Comparison of ENCODE assay signal across 8 cellular contexts in genomic region chr22:27804683-27805297, GRCh38. TPM values are rescaled to one million over a fixed set of nuclear protein-coding genes. Genes with fewer than 3 reads are reported as not detected.
DNase-seq lines count a peak whose midpoint lies in the region; ATAC-seq, FAIRE-seq and TF ChIP-seq lines count a peak whose summit lies in the region.

No MANE protein-coding gene starts in this region.

- peaks cover 2 to 25% (median 14%) of the 10 kb centered on the region in 4 donors for H3K4me1 ChIP-seq in transverse colon

- peak overlapping the region in 1 of 2 donors; percentile 42 for H3K27ac Mint-ChIP-seq in natural killer cell

- peaks cover 41% of the 10 kb centered on the region for H3K27me3 ChIP-seq in transverse colon

- TF ChIP-seq CTCF in AG09309 (IDR thresholded peaks at IDR 0.05; ENCODE audit: control insufficient read depth, insufficient read depth, low read depth, low read length, missing control alignments), result peak; percentile 78
- peak; percentile 19 for TF ChIP-seq CTCF in natural killer cell (IDR thresholded peaks at IDR 0.05)
- TF ChIP-seq CTCF in transverse colon (IDR thresholded peaks at IDR 0.05), result peak; percentile 60 to 67 (median 61)

- H3K9me3 Mint-ChIP-seq in natural killer cell, result no peaks in the 10 kb centered on the region

- DNase-seq in AG09309 (ENCODE audit: low read depth) (peak; percentile 18), GM18507 (ENCODE audit: extremely low spot score, insufficient read length, low read depth) (peak; percentile 28), NCI-H526 (lab: John Stamatoyannopoulos, UW) (peak; percentile 31 to 84), activated T-cell treated with anti-CD3 and anti-CD28 coated beads for 1 hour (ENCODE audit: low read depth) (peak; percentile 32), natural killer cell (no peak), transverse colon (peak; percentile 62)

- intact Hi-C loops in natural killer cell (cut with micrococcal nuclease), result loop anchor here (10.0 kb wide), 1 partner anchor 1050 kb away; no protein-coding TSS in a partner anchor
- intact Hi-C loops in transverse colon (cut with DNase I; ENCODE audit: low total_unique reads), result loop anchor here (5.0 kb wide), 1 partner anchor 1047 kb away; no protein-coding TSS in a partner anchor

- WGBS in transverse colon (ENCODE audit: low coverage in 1 of 2), 2 donors, result 11% methylated on average over 20 of the region's 20 CpGs; no CpG with 5 or more reads in 1 of the 2 donors

- no peaks in the 10 kb centered on the region for H3K36me3 Mint-ChIP-seq in natural killer cell

- peaks cover 13 to 19% of the 10 kb centered on the region in 2 donors for H3K4me1 Mint-ChIP-seq in natural killer cell

- in situ Hi-C loops in transverse colon (cut with MboI; ENCODE audit: low pct_ligation_motif_present in 1 of 4, low pct_unique_long_range_greater_than_20kb in 1 of 4, low sequenced_read_pairs in 3 of 4), result loop anchor here (10.0 to 25.0 kb wide), 4 partner anchors 390 to 1050 kb away; no protein-coding TSS in a partner anchor

- H3K4me3 ChIP-seq in AG09309 (ENCODE audit: control insufficient read depth, low read depth, low read length), result no peak overlapping the region
- H3K4me3 ChIP-seq in transverse colon, result no peak overlapping the region

- H3K4me3 Mint-ChIP-seq in natural killer cell, result peak overlapping the region; percentile 71

- TF ChIP-seq POLR2A in transverse colon (IDR thresholded peaks at IDR 0.05), result no peak

- no peak for TF ChIP-seq EP300 in transverse colon (IDR thresholded peaks at IDR 0.05; ENCODE audit: low read depth)

- H3K36me3 ChIP-seq in transverse colon, result no peaks in the 10 kb centered on the region

- no peak for FAIRE-seq in GM18507 (lab: Jason Lieb, UNC)

- H3K9me3 ChIP-seq in transverse colon, result no peaks in the 10 kb centered on the region

- ATAC-seq in esophagus mucosa, result peak; percentile 37
- ATAC-seq in natural killer cell, result peak in 1 of 3 donors; percentile 41
- no peak for ATAC-seq in GM18517 (IDR thresholded peaks at IDR 0.05; ENCODE audit: unreplicated experiment)

- no peak overlapping the region for H3K27ac ChIP-seq in transverse colon

- peaks cover 17 to 45% of the 10 kb centered on the region in 2 donors for H3K27me3 Mint-ChIP-seq in natural killer cell (ENCODE audit: low read depth in 2 of 2)

RNA-seq across cellular contexts. Expression of gene MN1, which starts 3.2 kb away (rescaled TPM):
- total RNA-seq in esophagus mucosa (1.7 TPM), natural killer cell (under 1 TPM; 0.39 to 0.83 (median 0.82) TPM), transverse colon (1 to 10 TPM; 1.1 to 4.2 (median 3.0) TPM)

Comparison
In these comparisons a context has a peak if more than half of its experiments do, and no peak if none do; other contexts are left out.
1. CTCF ChIP-seq: peak in every context shown above with its lines; median percentile 78 in AG09309; 61 in transverse colon; 19 in natural killer cell.